Comparison of ENCODE assay signal across 8 cellular contexts in genomic region chr13:26723620-26724019, GRCh38. TPM values are rescaled to one million over a fixed set of nuclear protein-coding genes. Genes with fewer than 3 reads are reported as not detected.
"Had no signal": no experiment of that assay in that cellular context is flagged by ENCODE, and none has a peak within 500 bp of the region (broad histone marks: within the 10 kb centered on the region; RNA-seq: fewer than 3 reads in every experiment).

No MANE protein-coding gene starts in this region.

RNA-seq across cellular contexts. Expression of gene GPR12, which starts 37.0 kb away (rescaled TPM):
- total RNA-seq: OCI-LY7, PC-3, PC-9, Peyer's patch, RPMI7951, SJCRH30, SJSA1, SK-MEL-5 had no signal
